8 cellular contexts compared by ENCODE assay signal in genomic region chr12:113149361-113150150, GRCh38. TPM values are rescaled to one million over a fixed set of nuclear protein-coding genes. Genes with fewer than 3 reads are reported as not detected.
A peak's percentile ranks its signal among the peaks of the same experiment; 100 is the strongest.
DNase-seq lines count a peak whose midpoint lies in the region; ATAC-seq and TF ChIP-seq lines count a peak whose summit lies in the region.

Gene CFAP73 (plus strand): TSS chr12:113149724. CDS start chr12:113149858, 134 bp downstream.

- H3K4me3 ChIP-seq in SK-N-SH (ENCODE audit: low read depth in 2 of 2, low read length in 1 of 2) (no peak within 1 kb of the TSS), fibroblast of pulmonary artery (replicated peaks; ENCODE audit: low read depth, low read length) (no peak within 1 kb of the TSS), neural progenitor cell (peak within 1 kb of the TSS; percentile 25)

- H3K79me2 ChIP-seq in SK-N-SH (ENCODE audit: insufficient read depth) (no peaks in the 10 kb centered on the region), neural progenitor cell (ENCODE audit: low read depth) (no peaks in the 10 kb centered on the region)

- DNase-seq in COLO829 (ENCODE audit: low spot score) = peak; percentile 87
- peak; percentile 25 to 30 for DNase-seq in Kasumi-1 (lab: John Stamatoyannopoulos, UW)
- DNase-seq in SK-N-SH = peak; percentile 88
- peak; percentile 85 for DNase-seq in fibroblast of pulmonary artery (ENCODE audit: low read depth)
- DNase-seq in neural progenitor cell (ENCODE audit: low spot score) = peak; percentile 96
- DNase-seq in stimulated activated CD4-positive, alpha-beta T cell treated with anti-CD3 and anti-CD28 coated beads, Interleukin-2, amount 100 ng/mL, for 48 hours = no peak

- H3K9me3 Mint-ChIP-seq in neural progenitor cell = peaks cover 8% of the 10 kb centered on the region

- peaks cover 42% of the 10 kb centered on the region for H3K4me1 Mint-ChIP-seq in neural progenitor cell

- POLR2A ChIA-PET in SK-N-SH (lab: Yijun Ruan, JAX) = interaction anchor here (1.3 kb wide), 1 partner anchor 12 kb away, joined by 3 read pairs; no protein-coding TSS in a partner anchor

- no peak within 1 kb of the TSS for H3K27ac ChIP-seq in SK-N-SH (ENCODE audit: low read depth in 2 of 2, low read length in 1 of 2)
- no peak within 1 kb of the TSS for H3K27ac ChIP-seq in neural progenitor cell

- ATAC-seq in HG02884 (IDR thresholded peaks at IDR 0.05; ENCODE audit: unreplicated experiment) (no peak), GM18867 (IDR thresholded peaks at IDR 0.05; ENCODE audit: unreplicated experiment) (no peak)

- H3K4me2 ChIP-seq in SK-N-SH (peak within 1 kb of the TSS; percentile 65; the same call in 1 of the 2 replicates), neural progenitor cell (peak within 1 kb of the TSS; percentile 68)

- CTCF ChIA-PET in SK-N-SH (lab: Yijun Ruan, JAX) = interaction anchor here (1.4 to 7.6 kb wide), 4 partner anchors 14 to 101 kb away, joined by 3 to 49 read pairs (median 12); partner anchors contain the start of gene RASAL1

- TF ChIP-seq RAD21 in SK-N-SH (IDR thresholded peaks at IDR 0.05; ENCODE audit: low read length) = no peak

- H3K9me2 ChIP-seq in SK-N-SH = no peaks in the 10 kb centered on the region

- TF ChIP-seq CTCF in SK-N-SH (IDR thresholded peaks at IDR 0.05) = 0 out of 2 replicates have a peak, but pooled peaks have one; percentile 14
- no peak for TF ChIP-seq CTCF in fibroblast of pulmonary artery (IDR thresholded peaks at IDR 0.05; ENCODE audit: low read length, missing control alignments)
- TF ChIP-seq CTCF in neural progenitor cell (IDR thresholded peaks at IDR 0.05) = peak; percentile 25

- H3K27me3 Mint-ChIP-seq in neural progenitor cell (ENCODE audit: insufficient read depth, low read depth) = peaks cover 19% of the 10 kb centered on the region

- no peak within 1 kb of the TSS for H2AFZ ChIP-seq in SK-N-SH (ENCODE audit: low read depth)
- peak within 1 kb of the TSS; percentile 69 for H2AFZ ChIP-seq in neural progenitor cell (replicated peaks)

- no peaks in the 10 kb centered on the region for H3K36me3 ChIP-seq in SK-N-SH (replicated peaks in 1 of 2; ENCODE audit: control insufficient read depth in 1 of 2, insufficient read depth in 2 of 2, low read length in 1 of 2)
- H3K36me3 ChIP-seq in neural progenitor cell = no peaks in the 10 kb centered on the region

- H3K4me1 ChIP-seq in SK-N-SH (ENCODE audit: control insufficient read depth in 1 of 2, insufficient read depth in 2 of 2, low read depth in 1 of 2, low read length in 1 of 2) (peaks cover 5 to 10% of the 10 kb centered on the region in 2 experiments; a peak in 2 of 4 replicates), neural progenitor cell (peaks cover 9% of the 10 kb centered on the region)

- peak within 1 kb of the TSS; percentile 73 for H3K4me3 Mint-ChIP-seq in neural progenitor cell

- H3K9ac ChIP-seq in SK-N-SH = no peak within 1 kb of the TSS
- no peak within 1 kb of the TSS for H3K9ac ChIP-seq in neural progenitor cell

- peak within 1 kb of the TSS; percentile 97 for H3K27ac Mint-ChIP-seq in neural progenitor cell

- H3K36me3 Mint-ChIP-seq in neural progenitor cell = no peaks in the 10 kb centered on the region

- H3F3A ChIP-seq in SK-N-SH (replicated peaks; ENCODE audit: insufficient read depth) (peaks cover 5% of the 10 kb centered on the region), neural progenitor cell (ENCODE audit: low read depth) (peaks cover 31% of the 10 kb centered on the region)

- 46% methylated on average over 19 of the region's 22 CpGs for WGBS in SK-N-SH (ENCODE audit: low lambda C conversion rate)

- TF ChIP-seq EP300 in SK-N-SH (IDR thresholded peaks at IDR 0.05; ENCODE audit: borderline replicate concordance in 1 of 2, low read depth in 1 of 2, low read length in 1 of 2) = no peak

- H3K9me3 ChIP-seq in SK-N-SH (0 out of 2 replicates have a peak, but pooled peaks cover 5% of the 10 kb centered on the region), neural progenitor cell (ENCODE audit: low read depth) (no peaks in the 10 kb centered on the region)

- H3K27me3 ChIP-seq in SK-N-SH (ENCODE audit: insufficient read depth) (peaks cover 21% of the 10 kb centered on the region), neural progenitor cell (peaks cover 44% of the 10 kb centered on the region)

- no peaks in the 10 kb centered on the region for H4K20me1 ChIP-seq in SK-N-SH (ENCODE audit: insufficient read depth)
- H4K20me1 ChIP-seq in neural progenitor cell (ENCODE audit: low read depth) = peaks cover 9% of the 10 kb centered on the region

TF ChIP-seq in SK-N-SH, 30 proteins besides CTCF, POLR2A, EP300 and RAD21:
- peak; percentile 27; the same call in 1 of the 2 replicates for TF ChIP-seq MXI1 (IDR thresholded peaks at IDR 0.05; ENCODE audit: low read depth, low read length)
- no peak for TF ChIP-seq ZBTB33 (IDR thresholded peaks at IDR 0.05; ENCODE audit: borderline replicate concordance, low read depth)

RNA-seq across cellular contexts. Expression of gene CFAP73, which starts in this region (rescaled TPM):
- not detected in 2 replicates for polyA plus RNA-seq in SK-N-SH (2012; rRNA removed)
- polyA plus RNA-seq in SK-N-SH (2012; cell fraction: cytosol; rRNA removed) = not detected in 2 replicates
- polyA plus RNA-seq in SK-N-SH (2012; cell fraction: nucleus; rRNA removed) = 0.05 and 0.14 TPM in 2 replicates
- 0.19 TPM in 1 of 2 replicates, not detected in the other for total RNA-seq in neural progenitor cell (ENCODE audit: low replicate concordance)

Comparison
In these comparisons a context has a peak if more than half of its experiments do, and no peak if none do; other contexts are left out.
1. Peak in DNase-seq and H3K4me2 ChIP-seq in SK-N-SH; RNA of the gene not detected or under 1 TPM.
2. Peak in DNase-seq, H3K4me3 ChIP-seq and H3K4me2 ChIP-seq in neural progenitor cell; RNA of the gene not detected or under 1 TPM.
3. DNase-seq: peak in COLO829 (single experiment), Kasumi-1 (2 of 2) and fibroblast of pulmonary artery (single experiment); none in stimulated activated CD4-positive, alpha-beta T cell treated with anti-CD3 and anti-CD28 coated beads, Interleukin-2, amount 100 ng/mL, for 48 hours (0 of 2).